1 cellular context compared by ENCODE assay signal in the genomic region with DNA sequence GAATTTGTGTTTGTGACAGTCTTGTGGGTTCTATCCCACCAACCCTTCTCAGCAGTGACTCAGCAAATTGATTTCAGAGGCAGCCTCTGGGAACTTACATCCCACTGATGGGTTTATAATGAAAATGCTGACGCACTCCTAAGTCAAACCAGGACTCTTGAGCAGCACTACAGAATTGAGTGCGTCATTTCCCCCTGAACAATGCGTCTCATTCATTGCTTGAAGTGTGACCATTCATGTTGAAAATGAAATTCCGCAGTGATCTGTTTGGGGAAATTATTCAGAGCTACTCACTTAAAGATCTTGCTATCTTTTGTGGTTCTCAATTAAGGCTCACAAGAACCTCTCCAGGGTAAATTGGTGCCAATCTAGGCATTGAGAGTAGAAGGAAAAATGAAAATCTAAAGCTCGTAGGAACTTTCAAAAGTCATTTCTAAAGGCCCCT.
TF ChIP-seq lines count a peak whose summit lies in the region.

No MANE protein-coding gene starts in this region.

TF ChIP-seq in SK-N-SH, 30 proteins besides CTCF, POLR2A, EP300 and RAD21 (continued from another document):
- TF ChIP-seq, protein P1, sequence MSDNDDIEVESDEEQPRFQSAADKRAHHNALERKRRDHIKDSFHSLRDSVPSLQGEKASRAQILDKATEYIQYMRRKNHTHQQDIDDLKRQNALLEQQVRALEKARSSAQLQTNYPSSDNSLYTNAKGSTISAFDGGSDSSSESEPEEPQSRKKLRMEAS (IDR thresholded peaks at IDR 0.05; ENCODE audit: low read depth) = no peak
- no peak for TF ChIP-seq EZH2phosphoT487 (IDR thresholded peaks at IDR 0.05; ENCODE audit: borderline replicate concordance, low read depth)
- TF ChIP-seq FOXM1 (IDR thresholded peaks at IDR 0.05; ENCODE audit: low read depth) = no peak
- no peak for TF ChIP-seq TEAD4 (IDR thresholded peaks at IDR 0.05; ENCODE audit: borderline replicate concordance, insufficient read depth)
- TF ChIP-seq, protein P2, sequence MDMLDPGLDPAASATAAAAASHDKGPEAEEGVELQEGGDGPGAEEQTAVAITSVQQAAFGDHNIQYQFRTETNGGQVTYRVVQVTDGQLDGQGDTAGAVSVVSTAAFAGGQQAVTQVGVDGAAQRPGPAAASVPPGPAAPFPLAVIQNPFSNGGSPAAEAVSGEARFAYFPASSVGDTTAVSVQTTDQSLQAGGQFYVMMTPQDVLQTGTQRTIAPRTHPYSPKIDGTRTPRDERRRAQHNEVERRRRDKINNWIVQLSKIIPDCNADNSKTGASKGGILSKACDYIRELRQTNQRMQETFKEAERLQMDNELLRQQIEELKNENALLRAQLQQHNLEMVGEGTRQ (IDR thresholded peaks at IDR 0.05; ENCODE audit: borderline replicate concordance, low read depth, low read length) = no peak
- no peak for TF ChIP-seq GABPA (IDR thresholded peaks at IDR 0.05; ENCODE audit: low read depth)
- TF ChIP-seq TAF1 (IDR thresholded peaks at IDR 0.05; ENCODE audit: borderline replicate concordance, low read depth, low read length) = no peak
- no peak for TF ChIP-seq ELF1 (IDR thresholded peaks at IDR 0.05)
- TF ChIP-seq, protein P3, sequence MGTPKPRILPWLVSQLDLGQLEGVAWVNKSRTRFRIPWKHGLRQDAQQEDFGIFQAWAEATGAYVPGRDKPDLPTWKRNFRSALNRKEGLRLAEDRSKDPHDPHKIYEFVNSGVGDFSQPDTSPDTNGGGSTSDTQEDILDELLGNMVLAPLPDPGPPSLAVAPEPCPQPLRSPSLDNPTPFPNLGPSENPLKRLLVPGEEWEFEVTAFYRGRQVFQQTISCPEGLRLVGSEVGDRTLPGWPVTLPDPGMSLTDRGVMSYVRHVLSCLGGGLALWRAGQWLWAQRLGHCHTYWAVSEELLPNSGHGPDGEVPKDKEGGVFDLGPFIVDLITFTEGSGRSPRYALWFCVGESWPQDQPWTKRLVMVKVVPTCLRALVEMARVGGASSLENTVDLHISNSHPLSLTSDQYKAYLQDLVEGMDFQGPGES (IDR thresholded peaks at IDR 0.05; ENCODE audit: low read depth, low read length) = no peak
- TF ChIP-seq RCOR1 (IDR thresholded peaks at IDR 0.05; ENCODE audit: low read length) = no peak
TF ChIP-seq in SK-N-SH: peak in this region for 0.
